Comparison of ENCODE assay signal across 16 cellular contexts in the genomic region with DNA sequence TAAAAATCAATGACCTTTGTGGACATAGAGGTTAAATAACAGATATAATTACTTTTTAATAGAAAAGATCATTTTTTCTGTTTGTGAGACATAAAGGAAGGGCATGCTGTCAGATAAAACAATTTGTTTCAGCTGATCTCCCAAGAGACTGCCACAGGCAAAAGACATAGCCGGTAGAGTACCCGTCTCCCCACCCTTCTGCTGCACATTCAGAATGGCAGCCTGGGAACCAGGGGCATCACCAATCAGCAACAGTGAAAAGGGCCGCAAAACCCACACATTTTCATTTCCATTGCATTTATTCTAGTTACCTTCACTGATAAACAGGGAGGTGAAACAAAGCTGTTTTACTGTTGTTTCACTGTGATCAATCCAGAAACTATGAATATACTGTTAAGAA.
"Had no signal": no experiment of that assay in that cellular context is flagged by ENCODE, and none has a peak within 500 bp of the region (broad histone marks: within the 10 kb centered on the region; RNA-seq: fewer than 3 reads in every experiment).

No MANE protein-coding gene starts in this region.

- ATAC-seq: esophagus mucosa, lower lobe of right lung had no signal

- DNase-seq: effector memory CD4-positive, alpha-beta T cell; gastrocnemius medialis; kidney; left cardiac atrium; left ventricle myocardium inferior; lower lobe of right lung; midbrain; naive B cell; small intestine; stimulated activated CD4-positive, alpha-beta T cell treated with anti-CD3 and anti-CD28 coated beads, Interleukin-12 subunit alpha, Interleukin-12 subunit beta, amount 100 ng/mL, for 4 hours; stimulated activated naive CD4-positive, alpha-beta T cell; trophoblast cell had no signal

- H3K4me3 Mint-ChIP-seq: memory B cell, naive B cell had no signal

- H3K4me3 ChIP-seq: gastrocnemius medialis, left ventricle myocardium inferior, lower lobe of right lung, right atrium auricular region had no signal

- H3K27me3 ChIP-seq: gastrocnemius medialis, right atrium auricular region had no signal

- H3K27ac ChIP-seq: gastrocnemius medialis, left ventricle myocardium inferior, lower lobe of right lung, right atrium auricular region had no signal

- H3K27ac Mint-ChIP-seq: memory B cell, naive B cell had no signal

- H3K36me3 ChIP-seq: gastrocnemius medialis, left ventricle myocardium inferior, lower lobe of right lung, right atrium auricular region had no signal

- H3K9me3 Mint-ChIP-seq: memory B cell, naive B cell, nephron had no signal

- H3K4me1 Mint-ChIP-seq: memory B cell, naive B cell had no signal

- H3K36me3 Mint-ChIP-seq: memory B cell, naive B cell had no signal

- H3K4me1 ChIP-seq: left ventricle myocardium inferior, right atrium auricular region had no signal

- H3K9me3 ChIP-seq: gastrocnemius medialis, left ventricle myocardium inferior, lower lobe of right lung, right atrium auricular region had no signal
